8 cellular contexts compared by ENCODE assay signal in the genomic region with DNA sequence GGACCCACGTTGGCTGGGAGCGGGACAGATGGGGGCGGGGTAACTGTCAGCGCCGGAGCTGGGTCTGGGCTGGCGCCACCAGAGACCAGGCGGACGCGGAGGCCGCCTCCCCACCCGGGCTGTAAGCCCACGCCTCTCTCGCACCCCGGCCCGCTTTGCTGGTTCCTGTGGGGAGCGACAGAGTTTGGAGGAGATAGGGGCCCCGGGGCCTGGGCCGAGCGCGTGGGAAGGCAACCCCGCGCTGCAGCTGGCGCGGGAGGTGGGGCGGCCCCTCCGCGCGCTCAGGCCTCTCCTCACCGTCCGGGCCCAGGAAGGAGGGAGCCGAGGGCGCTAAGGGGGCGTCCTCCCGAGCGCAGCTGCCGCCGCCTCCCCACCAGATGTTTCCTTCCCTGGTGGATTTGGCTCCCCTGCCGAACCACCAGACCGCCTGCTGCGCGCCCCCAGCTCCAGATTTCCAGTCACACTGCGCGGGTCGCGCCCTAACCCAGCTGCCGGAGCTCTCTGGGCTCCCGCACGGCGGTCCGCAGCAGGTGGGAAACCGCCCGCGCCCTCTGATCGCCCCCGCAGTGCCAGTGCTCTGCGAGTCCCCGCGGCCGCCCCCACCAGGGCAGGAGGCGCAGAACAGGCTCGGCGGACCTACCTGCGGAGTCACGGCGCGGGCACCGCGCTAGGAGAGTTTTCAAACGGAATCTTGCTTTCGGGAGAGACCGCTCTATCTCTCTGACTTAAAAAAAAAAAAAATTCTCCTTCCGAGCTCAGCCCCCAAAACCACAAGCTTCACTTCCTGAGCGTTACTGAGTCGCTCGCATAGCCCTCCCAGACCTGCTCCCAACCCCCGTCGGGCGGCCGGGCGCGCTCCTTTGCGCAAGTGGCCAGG.
DNase-seq lines count a peak whose midpoint lies in the region; ATAC-seq lines count a peak whose summit lies in the region.

No MANE protein-coding gene starts in this region.

- peaks cover 31% of the 10 kb centered on the region for H3K36me3 Mint-ChIP-seq in activated naive CD4-positive, alpha-beta T cell treated with anti-CD3 and anti-CD28 coated beads, Interleukin-2, amount 10 ng/mL, durations not matched to agents 7 days and 5 days

- no peaks in the 10 kb centered on the region for H3K9me3 ChIP-seq in SK-N-MC (ENCODE audit: low read depth, low read length)
- H3K9me3 ChIP-seq in iPS DF 6.9 (ENCODE audit: control insufficient read depth, insufficient read depth, low read length), result no peaks in the 10 kb centered on the region

- H3K4me3 ChIP-seq in SK-N-MC (peak overlapping the region; percentile 84), iPS DF 6.9 (ENCODE audit: low read length) (peak overlapping the region; percentile 28; the same call in 1 of the 2 replicates)

- peaks cover 78% of the 10 kb centered on the region for H3K27me3 ChIP-seq in iPS DF 6.9 (ENCODE audit: control insufficient read depth, insufficient read depth, low read length)

- peak overlapping the region; percentile 43 for H3K9ac ChIP-seq in SK-N-MC (ENCODE audit: insufficient read length)

- no peaks in the 10 kb centered on the region for H3K9me3 Mint-ChIP-seq in activated naive CD4-positive, alpha-beta T cell treated with anti-CD3 and anti-CD28 coated beads, Interleukin-2, amount 10 ng/mL, durations not matched to agents 7 days and 5 days

- peak; percentile 41 for ATAC-seq in GM21447 (IDR thresholded peaks at IDR 0.05; ENCODE audit: unreplicated experiment)

- H3K27me3 Mint-ChIP-seq in activated naive CD4-positive, alpha-beta T cell treated with anti-CD3 and anti-CD28 coated beads, Interleukin-2, amount 10 ng/mL, durations not matched to agents 7 days and 5 days, result peaks cover 5% of the 10 kb centered on the region

- H3K4me1 ChIP-seq in iPS DF 6.9 (ENCODE audit: control insufficient read depth, insufficient read depth, low read length), result peaks cover 14% of the 10 kb centered on the region

- peak overlapping the region; percentile 94 for H3K27ac Mint-ChIP-seq in activated naive CD4-positive, alpha-beta T cell treated with anti-CD3 and anti-CD28 coated beads, Interleukin-2, amount 10 ng/mL, durations not matched to agents 7 days and 5 days

- H3K27ac ChIP-seq in SK-N-MC (no peak overlapping the region), iPS DF 6.9 (ENCODE audit: low read length) (no peak overlapping the region)

- H3K36me3 ChIP-seq in SK-N-MC (ENCODE audit: insufficient read depth, low read length), result no peaks in the 10 kb centered on the region
- no peaks in the 10 kb centered on the region for H3K36me3 ChIP-seq in iPS DF 6.9 (ENCODE audit: control insufficient read depth, insufficient read depth, low read length)

- peaks cover 49% of the 10 kb centered on the region for H3K4me1 Mint-ChIP-seq in activated naive CD4-positive, alpha-beta T cell treated with anti-CD3 and anti-CD28 coated beads, Interleukin-2, amount 10 ng/mL, durations not matched to agents 7 days and 5 days

- no CpG with 5 or more reads among the region's 82 CpGs for WGBS in iPS DF 6.9 (ENCODE audit: insufficient coverage, insufficient read length)

- CTCF ChIA-PET in activated naive CD4-positive, alpha-beta T cell treated with anti-CD3 and anti-CD28 coated beads, Interleukin-2, amount 10 ng/mL, durations not matched to agents 7 days and 5 days (lab: Charles Lee), result interaction anchor here (0.6 to 5.8 kb wide), 22 partner anchors 10 to 185 kb away, joined by 3 to 52 read pairs (median 5); no protein-coding TSS in a partner anchor

- DNase-seq in DMS79 treated with DMSO at 0.1 percent for 48 hours (lab: John Stamatoyannopoulos, UW), result peak; percentile 25
- DNase-seq in HuH-7.5 (ENCODE audit: low spot score), result peak; percentile 68
- DNase-seq in SK-N-MC (ENCODE audit: low read depth, low spot score), result no peak
- DNase-seq in activated naive CD4-positive, alpha-beta T cell treated with anti-CD3 and anti-CD28 coated beads, Interleukin-2, amount 10 ng/mL, durations not matched to agents 7 days and 5 days, result peak; percentile 92
- no peak for DNase-seq in iPS DF 6.9 (ENCODE audit: low read depth, low spot score)
- DNase-seq in stimulated activated CD4-positive, alpha-beta T cell treated with anti-CD3 and anti-CD28 coated beads, Interleukin-15, amount 100 ng/mL, for 1 hour (ENCODE audit: low read depth in 1 of 2, low spot score in 1 of 2), result peak; percentile 70 to 84
- no peak for DNase-seq in globus pallidus (ENCODE audit: low spot score)

- H3K4me3 Mint-ChIP-seq in activated naive CD4-positive, alpha-beta T cell treated with anti-CD3 and anti-CD28 coated beads, Interleukin-2, amount 10 ng/mL, durations not matched to agents 7 days and 5 days, result peak overlapping the region; percentile 86

Comparison
In these comparisons a context has a peak if more than half of its experiments do, and no peak if none do; other contexts are left out.
1. DNase-seq: peak in DMS79 treated with DMSO at 0.1 percent for 48 hours (single experiment), HuH-7.5 (single experiment), activated naive CD4-positive, alpha-beta T cell treated with anti-CD3 and anti-CD28 coated beads, Interleukin-2, amount 10 ng/mL, durations not matched to agents 7 days and 5 days (single experiment) and stimulated activated CD4-positive, alpha-beta T cell treated with anti-CD3 and anti-CD28 coated beads, Interleukin-15, amount 100 ng/mL, for 1 hour (2 of 2); none in SK-N-MC (single experiment), iPS DF 6.9 (single experiment) and globus pallidus (single experiment).